In the genomic region with DNA sequence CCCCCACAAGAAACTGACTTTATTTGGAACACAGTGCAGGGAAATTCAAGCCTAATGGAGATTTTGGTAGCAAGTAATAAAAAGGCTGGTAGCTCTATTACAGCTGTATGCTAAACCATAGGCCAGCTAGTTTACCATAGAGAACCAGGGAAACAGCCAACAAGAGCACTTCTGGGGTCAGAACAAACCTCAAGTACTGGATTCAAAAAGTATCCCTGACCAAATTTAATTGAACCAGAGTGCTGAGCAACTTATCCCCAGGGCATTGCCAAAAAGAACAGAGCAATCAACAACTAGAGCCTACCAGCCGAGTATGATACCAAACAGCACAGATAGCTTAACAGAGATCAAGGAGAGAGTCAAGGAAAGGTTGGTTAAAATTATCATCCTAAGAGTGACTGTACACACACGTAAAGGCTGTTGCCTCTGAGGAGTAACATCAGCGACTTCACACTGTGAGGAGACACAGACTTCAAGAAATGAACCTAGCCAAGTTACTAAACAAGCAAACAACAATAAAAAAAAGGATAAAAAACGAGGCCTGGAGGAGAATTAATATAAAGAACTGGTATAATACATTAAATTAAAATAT, we compare ENCODE assay signal across 2 cellular contexts.
TF ChIP-seq lines count a peak whose summit lies in the region.

No MANE protein-coding gene starts in this region.

TF ChIP-seq in GM23338, 12 proteins besides CTCF, POLR2A, EP300 and RAD21 (continues in another document):
- TF ChIP-seq ZNF331 (CRISPR knock-in tag; IDR thresholded peaks at IDR 0.05; ENCODE audit: low read depth) (no peak), CREB1 (CRISPR knock-in tag; IDR thresholded peaks at IDR 0.05; ENCODE audit: low read depth) (no peak), JUNB (IDR thresholded peaks at IDR 0.05; ENCODE audit: unreplicated experiment) (no peak), NANOG (IDR thresholded peaks at IDR 0.05; ENCODE audit: borderline replicate concordance) (no peak), ZNF114 (CRISPR knock-in tag; IDR thresholded peaks at IDR 0.05) (no peak), STAT1 (IDR thresholded peaks at IDR 0.05; ENCODE audit: unreplicated experiment) (no peak)
- TF ChIP-seq, protein P1, sequence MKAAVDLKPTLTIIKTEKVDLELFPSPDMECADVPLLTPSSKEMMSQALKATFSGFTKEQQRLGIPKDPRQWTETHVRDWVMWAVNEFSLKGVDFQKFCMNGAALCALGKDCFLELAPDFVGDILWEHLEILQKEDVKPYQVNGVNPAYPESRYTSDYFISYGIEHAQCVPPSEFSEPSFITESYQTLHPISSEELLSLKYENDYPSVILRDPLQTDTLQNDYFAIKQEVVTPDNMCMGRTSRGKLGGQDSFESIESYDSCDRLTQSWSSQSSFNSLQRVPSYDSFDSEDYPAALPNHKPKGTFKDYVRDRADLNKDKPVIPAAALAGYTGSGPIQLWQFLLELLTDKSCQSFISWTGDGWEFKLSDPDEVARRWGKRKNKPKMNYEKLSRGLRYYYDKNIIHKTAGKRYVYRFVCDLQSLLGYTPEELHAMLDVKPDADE (IDR thresholded peaks at IDR 0.05): no peak
- TF ChIP-seq, protein P2, sequence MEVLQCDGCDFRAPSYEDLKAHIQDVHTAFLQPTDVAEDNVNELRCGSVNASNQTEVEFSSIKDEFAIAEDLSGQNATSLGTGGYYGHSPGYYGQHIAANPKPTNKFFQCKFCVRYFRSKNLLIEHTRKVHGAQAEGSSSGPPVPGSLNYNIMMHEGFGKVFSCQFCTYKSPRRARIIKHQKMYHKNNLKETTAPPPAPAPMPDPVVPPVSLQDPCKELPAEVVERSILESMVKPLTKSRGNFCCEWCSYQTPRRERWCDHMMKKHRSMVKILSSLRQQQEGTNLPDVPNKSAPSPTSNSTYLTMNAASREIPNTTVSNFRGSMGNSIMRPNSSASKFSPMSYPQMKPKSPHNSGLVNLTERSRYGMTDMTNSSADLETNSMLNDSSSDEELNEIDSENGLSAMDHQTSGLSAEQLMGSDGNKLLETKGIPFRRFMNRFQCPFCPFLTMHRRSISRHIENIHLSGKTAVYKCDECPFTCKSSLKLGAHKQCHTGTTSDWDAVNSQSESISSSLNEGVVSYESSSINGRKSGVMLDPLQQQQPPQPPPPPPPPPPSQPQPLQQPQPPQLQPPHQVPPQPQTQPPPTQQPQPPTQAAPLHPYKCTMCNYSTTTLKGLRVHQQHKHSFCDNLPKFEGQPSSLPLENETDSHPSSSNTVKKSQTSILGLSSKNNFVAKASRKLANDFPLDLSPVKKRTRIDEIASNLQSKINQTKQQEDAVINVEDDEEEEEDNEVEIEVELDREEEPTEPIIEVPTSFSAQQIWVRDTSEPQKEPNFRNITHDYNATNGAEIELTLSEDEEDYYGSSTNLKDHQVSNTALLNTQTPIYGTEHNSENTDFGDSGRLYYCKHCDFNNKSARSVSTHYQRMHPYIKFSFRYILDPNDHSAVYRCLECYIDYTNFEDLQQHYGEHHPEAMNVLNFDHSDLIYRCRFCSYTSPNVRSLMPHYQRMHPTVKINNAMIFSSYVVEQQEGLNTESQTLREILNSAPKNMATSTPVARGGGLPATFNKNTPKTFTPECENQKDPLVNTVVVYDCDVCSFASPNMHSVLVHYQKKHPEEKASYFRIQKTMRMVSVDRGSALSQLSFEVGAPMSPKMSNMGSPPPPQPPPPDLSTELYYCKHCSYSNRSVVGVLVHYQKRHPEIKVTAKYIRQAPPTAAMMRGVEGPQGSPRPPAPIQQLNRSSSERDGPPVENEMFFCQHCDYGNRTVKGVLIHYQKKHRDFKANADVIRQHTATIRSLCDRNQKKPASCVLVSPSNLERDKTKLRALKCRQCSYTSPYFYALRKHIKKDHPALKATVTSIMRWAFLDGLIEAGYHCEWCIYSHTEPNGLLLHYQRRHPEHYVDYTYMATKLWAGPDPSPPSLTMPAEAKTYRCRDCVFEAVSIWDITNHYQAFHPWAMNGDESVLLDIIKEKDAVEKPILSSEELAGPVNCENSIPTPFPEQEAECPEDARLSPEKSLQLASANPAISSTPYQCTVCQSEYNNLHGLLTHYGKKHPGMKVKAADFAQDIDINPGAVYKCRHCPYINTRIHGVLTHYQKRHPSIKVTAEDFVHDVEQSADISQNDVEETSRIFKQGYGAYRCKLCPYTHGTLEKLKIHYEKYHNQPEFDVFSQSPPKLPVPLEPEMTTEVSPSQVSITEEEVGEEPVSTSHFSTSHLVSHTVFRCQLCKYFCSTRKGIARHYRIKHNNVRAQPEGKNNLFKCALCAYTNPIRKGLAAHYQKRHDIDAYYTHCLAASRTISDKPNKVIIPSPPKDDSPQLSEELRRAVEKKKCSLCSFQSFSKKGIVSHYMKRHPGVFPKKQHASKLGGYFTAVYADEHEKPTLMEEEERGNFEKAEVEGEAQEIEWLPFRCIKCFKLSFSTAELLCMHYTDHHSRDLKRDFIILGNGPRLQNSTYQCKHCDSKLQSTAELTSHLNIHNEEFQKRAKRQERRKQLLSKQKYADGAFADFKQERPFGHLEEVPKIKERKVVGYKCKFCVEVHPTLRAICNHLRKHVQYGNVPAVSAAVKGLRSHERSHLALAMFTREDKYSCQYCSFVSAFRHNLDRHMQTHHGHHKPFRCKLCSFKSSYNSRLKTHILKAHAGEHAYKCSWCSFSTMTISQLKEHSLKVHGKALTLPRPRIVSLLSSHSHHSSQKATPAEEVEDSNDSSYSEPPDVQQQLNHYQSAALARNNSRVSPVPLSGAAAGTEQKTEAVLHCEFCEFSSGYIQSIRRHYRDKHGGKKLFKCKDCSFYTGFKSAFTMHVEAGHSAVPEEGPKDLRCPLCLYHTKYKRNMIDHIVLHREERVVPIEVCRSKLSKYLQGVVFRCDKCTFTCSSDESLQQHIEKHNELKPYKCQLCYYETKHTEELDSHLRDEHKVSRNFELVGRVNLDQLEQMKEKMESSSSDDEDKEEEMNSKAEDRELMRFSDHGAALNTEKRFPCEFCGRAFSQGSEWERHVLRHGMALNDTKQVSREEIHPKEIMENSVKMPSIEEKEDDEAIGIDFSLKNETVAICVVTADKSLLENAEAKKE (CRISPR knock-in tag; IDR thresholded peaks at IDR 0.05): no peak
- TF ChIP-seq, protein P3, sequence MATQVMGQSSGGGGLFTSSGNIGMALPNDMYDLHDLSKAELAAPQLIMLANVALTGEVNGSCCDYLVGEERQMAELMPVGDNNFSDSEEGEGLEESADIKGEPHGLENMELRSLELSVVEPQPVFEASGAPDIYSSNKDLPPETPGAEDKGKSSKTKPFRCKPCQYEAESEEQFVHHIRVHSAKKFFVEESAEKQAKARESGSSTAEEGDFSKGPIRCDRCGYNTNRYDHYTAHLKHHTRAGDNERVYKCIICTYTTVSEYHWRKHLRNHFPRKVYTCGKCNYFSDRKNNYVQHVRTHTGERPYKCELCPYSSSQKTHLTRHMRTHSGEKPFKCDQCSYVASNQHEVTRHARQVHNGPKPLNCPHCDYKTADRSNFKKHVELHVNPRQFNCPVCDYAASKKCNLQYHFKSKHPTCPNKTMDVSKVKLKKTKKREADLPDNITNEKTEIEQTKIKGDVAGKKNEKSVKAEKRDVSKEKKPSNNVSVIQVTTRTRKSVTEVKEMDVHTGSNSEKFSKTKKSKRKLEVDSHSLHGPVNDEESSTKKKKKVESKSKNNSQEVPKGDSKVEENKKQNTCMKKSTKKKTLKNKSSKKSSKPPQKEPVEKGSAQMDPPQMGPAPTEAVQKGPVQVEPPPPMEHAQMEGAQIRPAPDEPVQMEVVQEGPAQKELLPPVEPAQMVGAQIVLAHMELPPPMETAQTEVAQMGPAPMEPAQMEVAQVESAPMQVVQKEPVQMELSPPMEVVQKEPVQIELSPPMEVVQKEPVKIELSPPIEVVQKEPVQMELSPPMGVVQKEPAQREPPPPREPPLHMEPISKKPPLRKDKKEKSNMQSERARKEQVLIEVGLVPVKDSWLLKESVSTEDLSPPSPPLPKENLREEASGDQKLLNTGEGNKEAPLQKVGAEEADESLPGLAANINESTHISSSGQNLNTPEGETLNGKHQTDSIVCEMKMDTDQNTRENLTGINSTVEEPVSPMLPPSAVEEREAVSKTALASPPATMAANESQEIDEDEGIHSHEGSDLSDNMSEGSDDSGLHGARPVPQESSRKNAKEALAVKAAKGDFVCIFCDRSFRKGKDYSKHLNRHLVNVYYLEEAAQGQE (IDR thresholded peaks at IDR 0.05; ENCODE audit: unreplicated experiment): no peak

TF ChIP-seq in WTC11, 78 proteins besides CTCF, POLR2A, EP300 and RAD21:
- TF ChIP-seq NFYB (CRISPR knock-in tag; conservative IDR thresholded peaks at IDR 0.05; ENCODE audit: low read depth) (no peak), ZNF317 (CRISPR knock-in tag; IDR thresholded peaks at IDR 0.05; ENCODE audit: borderline replicate concordance, low read depth) (no peak), NR2C2 (CRISPR knock-in tag; IDR thresholded peaks at IDR 0.05) (no peak), MXD4 (CRISPR knock-in tag; IDR thresholded peaks at IDR 0.05; ENCODE audit: borderline replicate concordance) (no peak), TEAD1 (CRISPR knock-in tag; IDR thresholded peaks at IDR 0.05) (no peak), IRF2 (CRISPR knock-in tag; IDR thresholded peaks at IDR 0.05; ENCODE audit: borderline replicate concordance, low read depth) (no peak)
- TF ChIP-seq, protein P4, sequence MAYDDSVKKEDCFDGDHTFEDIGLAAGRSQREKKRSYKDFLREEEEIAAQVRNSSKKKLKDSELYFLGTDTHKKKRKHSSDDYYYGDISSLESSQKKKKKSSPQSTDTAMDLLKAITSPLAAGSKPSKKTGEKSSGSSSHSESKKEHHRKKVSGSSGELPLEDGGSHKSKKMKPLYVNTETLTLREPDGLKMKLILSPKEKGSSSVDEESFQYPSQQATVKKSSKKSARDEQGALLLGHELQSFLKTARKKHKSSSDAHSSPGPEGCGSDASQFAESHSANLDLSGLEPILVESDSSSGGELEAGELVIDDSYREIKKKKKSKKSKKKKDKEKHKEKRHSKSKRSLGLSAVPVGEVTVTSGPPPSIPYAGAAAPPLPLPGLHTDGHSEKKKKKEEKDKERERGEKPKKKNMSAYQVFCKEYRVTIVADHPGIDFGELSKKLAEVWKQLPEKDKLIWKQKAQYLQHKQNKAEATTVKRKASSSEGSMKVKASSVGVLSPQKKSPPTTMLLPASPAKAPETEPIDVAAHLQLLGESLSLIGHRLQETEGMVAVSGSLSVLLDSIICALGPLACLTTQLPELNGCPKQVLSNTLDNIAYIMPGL (CRISPR knock-in tag; IDR thresholded peaks at IDR 0.05): no peak
- TF ChIP-seq, protein P5, sequence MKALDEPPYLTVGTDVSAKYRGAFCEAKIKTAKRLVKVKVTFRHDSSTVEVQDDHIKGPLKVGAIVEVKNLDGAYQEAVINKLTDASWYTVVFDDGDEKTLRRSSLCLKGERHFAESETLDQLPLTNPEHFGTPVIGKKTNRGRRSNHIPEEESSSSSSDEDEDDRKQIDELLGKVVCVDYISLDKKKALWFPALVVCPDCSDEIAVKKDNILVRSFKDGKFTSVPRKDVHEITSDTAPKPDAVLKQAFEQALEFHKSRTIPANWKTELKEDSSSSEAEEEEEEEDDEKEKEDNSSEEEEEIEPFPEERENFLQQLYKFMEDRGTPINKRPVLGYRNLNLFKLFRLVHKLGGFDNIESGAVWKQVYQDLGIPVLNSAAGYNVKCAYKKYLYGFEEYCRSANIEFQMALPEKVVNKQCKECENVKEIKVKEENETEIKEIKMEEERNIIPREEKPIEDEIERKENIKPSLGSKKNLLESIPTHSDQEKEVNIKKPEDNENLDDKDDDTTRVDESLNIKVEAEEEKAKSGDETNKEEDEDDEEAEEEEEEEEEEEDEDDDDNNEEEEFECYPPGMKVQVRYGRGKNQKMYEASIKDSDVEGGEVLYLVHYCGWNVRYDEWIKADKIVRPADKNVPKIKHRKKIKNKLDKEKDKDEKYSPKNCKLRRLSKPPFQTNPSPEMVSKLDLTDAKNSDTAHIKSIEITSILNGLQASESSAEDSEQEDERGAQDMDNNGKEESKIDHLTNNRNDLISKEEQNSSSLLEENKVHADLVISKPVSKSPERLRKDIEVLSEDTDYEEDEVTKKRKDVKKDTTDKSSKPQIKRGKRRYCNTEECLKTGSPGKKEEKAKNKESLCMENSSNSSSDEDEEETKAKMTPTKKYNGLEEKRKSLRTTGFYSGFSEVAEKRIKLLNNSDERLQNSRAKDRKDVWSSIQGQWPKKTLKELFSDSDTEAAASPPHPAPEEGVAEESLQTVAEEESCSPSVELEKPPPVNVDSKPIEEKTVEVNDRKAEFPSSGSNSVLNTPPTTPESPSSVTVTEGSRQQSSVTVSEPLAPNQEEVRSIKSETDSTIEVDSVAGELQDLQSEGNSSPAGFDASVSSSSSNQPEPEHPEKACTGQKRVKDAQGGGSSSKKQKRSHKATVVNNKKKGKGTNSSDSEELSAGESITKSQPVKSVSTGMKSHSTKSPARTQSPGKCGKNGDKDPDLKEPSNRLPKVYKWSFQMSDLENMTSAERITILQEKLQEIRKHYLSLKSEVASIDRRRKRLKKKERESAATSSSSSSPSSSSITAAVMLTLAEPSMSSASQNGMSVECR (CRISPR knock-in tag; IDR thresholded peaks at IDR 0.05; ENCODE audit: borderline replicate concordance): no peak
- TF ChIP-seq, protein P6, sequence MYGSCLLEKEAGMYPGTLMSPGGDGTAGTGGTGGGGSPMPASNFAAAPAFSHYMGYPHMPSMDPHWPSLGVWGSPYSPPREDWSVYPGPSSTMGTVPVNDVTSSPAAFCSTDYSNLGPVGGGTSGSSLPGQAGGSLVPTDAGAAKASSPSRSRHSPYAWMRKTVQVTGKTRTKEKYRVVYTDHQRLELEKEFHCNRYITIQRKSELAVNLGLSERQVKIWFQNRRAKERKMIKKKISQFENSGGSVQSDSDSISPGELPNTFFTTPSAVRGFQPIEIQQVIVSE (CRISPR knock-in tag; IDR thresholded peaks at IDR 0.05; ENCODE audit: borderline replicate concordance): no peak
- TF ChIP-seq, protein P7, sequence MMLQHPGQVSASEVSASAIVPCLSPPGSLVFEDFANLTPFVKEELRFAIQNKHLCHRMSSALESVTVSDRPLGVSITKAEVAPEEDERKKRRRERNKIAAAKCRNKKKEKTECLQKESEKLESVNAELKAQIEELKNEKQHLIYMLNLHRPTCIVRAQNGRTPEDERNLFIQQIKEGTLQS (CRISPR knock-in tag; conservative IDR thresholded peaks at IDR 0.05): no peak
